In the genomic region with DNA sequence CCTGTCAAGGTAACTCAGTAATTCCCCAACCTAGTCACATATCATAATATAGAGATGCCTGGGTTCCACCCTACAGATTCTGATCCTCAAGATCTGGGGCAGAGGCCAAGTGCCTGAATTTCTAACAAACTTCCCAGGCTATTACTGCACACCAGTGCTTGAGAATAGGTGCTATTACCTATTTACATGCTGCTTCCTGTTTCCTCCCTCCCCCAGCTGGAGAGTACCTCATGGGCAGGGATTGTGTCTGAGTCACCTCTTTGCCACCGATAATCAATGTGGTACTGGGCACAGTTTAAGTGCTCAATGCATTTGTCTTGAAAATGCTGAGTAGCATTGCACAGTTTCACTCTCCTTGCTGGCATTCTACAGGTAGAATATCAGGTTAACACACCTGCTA, we compare ENCODE assay signal across 17 cellular contexts.
A peak's percentile ranks its signal among the peaks of the same experiment; 100 is the strongest.
DNase-seq lines count a peak whose midpoint lies in the region; ATAC-seq, FAIRE-seq and TF ChIP-seq lines count a peak whose summit lies in the region.
"Had no signal": no experiment of that assay in that cellular context is flagged by ENCODE, and none has a peak within 500 bp of the region (broad histone marks: within the 10 kb centered on the region; RNA-seq: fewer than 3 reads in every experiment).

No MANE protein-coding gene starts in this region.

- intact Hi-C loops in Right ventricle myocardium inferior (cut with DNase I), result no loop called here

- peaks cover 7% of the 10 kb centered on the region for H3K4me1 ChIP-seq in endodermal cell (ENCODE audit: control insufficient read depth, insufficient read depth, low read length)
- H3K4me1 ChIP-seq: Peyer's patch had no signal

- H3K9me3 Mint-ChIP-seq in endodermal cell, result peaks cover 5% of the 10 kb centered on the region

- no peaks in the 10 kb centered on the region for H3K27me3 Mint-ChIP-seq in endodermal cell (ENCODE audit: insufficient read depth)

- no peak overlapping the region for H3K9ac ChIP-seq in endodermal cell (ENCODE audit: extremely low read depth, low read length, poor library complexity, severe bottlenecking)

- H3K9me3 ChIP-seq in endodermal cell (ENCODE audit: control insufficient read depth, low read length), result peaks cover 4% of the 10 kb centered on the region
- H3K9me3 ChIP-seq: Peyer's patch had no signal

- peaks cover 52% of the 10 kb centered on the region for H3K4me1 Mint-ChIP-seq in endodermal cell

- H3K36me3 Mint-ChIP-seq in endodermal cell (ENCODE audit: low read depth), result no peaks in the 10 kb centered on the region

- H3K4me3 ChIP-seq in endodermal cell (ENCODE audit: low read length), result no peak overlapping the region
- H3K4me3 ChIP-seq: Peyer's patch, SK-N-MC had no signal

- no peak overlapping the region for H3K4me3 Mint-ChIP-seq in endodermal cell

- WGBS in endodermal cell (ENCODE audit: insufficient coverage in 1 of 2, insufficient read length in 1 of 2), 2 experiments, result 75 to 78% methylated on average over 1 of the region's 1 CpG

- peak; percentile 95 for FAIRE-seq in GM12892 (lab: Jason Lieb, UNC)

- no peak for TF ChIP-seq POLR2A in GM12892 (IDR thresholded peaks at IDR 0.05; ENCODE audit: low read depth, low read length)

- no peaks in the 10 kb centered on the region for H3K36me3 ChIP-seq in endodermal cell (ENCODE audit: control insufficient read depth, insufficient read depth, low read length)
- H3K36me3 ChIP-seq: Peyer's patch had no signal

- no peaks in the 10 kb centered on the region for H3K27me3 ChIP-seq in endodermal cell (ENCODE audit: control insufficient read depth, insufficient read depth, low read length, poor library complexity, severe bottlenecking)
- H3K27me3 ChIP-seq: Peyer's patch had no signal

- H3K27ac ChIP-seq in endodermal cell (ENCODE audit: low read depth, low read length), result no peak overlapping the region
- H3K27ac ChIP-seq: Peyer's patch, SK-N-MC had no signal

- no peak overlapping the region for H3K27ac Mint-ChIP-seq in endodermal cell

- ATAC-seq in Right ventricle myocardium inferior, result no peak

- DNase-seq in NCI-H146 (lab: John Stamatoyannopoulos, UW) (peak; percentile 17), NCI-H146 treated with DMSO at 0.1 percent for 48 hours (lab: John Stamatoyannopoulos, UW; ENCODE audit: unreplicated experiment) (no peak), GM12892 (ENCODE audit: insufficient read length) (no peak), endodermal cell (peak; percentile 55), mucosa of gallbladder (ENCODE audit: low spot score) (peak; percentile 21), Right ventricle myocardium inferior (ENCODE audit: missing footprints) (no peak), RKO (ENCODE audit: low spot score) (no peak), NCI-H1105 treated with DMSO at 0.1 percent for 48 hours (lab: John Stamatoyannopoulos, UW) (no peak)
- DNase-seq: 8988T, COR-L47, Kasumi-1, NCI-H1092 treated with DMSO at 0.1 percent for 48 hours, NCI-H1694 treated with DMSO at 0.1 percent for 48 hours, NCI-H446, Peyer's patch, SHP77 had no signal

- TF ChIP-seq CTCF in endodermal cell (conservative IDR thresholded peaks at IDR 0.05), result no peak

Comparison
In these comparisons a context has a peak if more than half of its experiments do, and no peak if none do; other contexts are left out.
1. DNase-seq: peak in NCI-H146 (single experiment), endodermal cell (single experiment) and mucosa of gallbladder (single experiment); none in NCI-H146 treated with DMSO at 0.1 percent for 48 hours (single experiment), GM12892 (single experiment), Right ventricle myocardium inferior (single experiment), RKO (single experiment) and NCI-H1105 treated with DMSO at 0.1 percent for 48 hours (single experiment).